Comparison of ENCODE assay signal across 8 cellular contexts in the genomic region with DNA sequence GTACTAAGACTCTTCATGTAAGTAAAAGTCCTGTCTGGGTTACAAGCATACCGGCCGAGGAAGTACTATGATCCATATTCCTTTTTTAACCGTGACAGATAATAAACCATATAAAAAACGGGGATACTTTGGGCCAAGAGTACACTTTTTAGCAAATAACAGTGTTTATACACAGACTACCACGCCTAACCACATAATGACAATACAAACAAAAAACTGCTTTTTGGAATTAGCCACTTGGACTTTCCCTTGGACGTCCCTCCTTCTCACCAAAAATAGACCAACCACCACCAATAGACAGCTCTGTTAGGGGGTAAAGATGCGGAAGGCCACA. TPM values are rescaled to one million over a fixed set of nuclear protein-coding genes. Genes with fewer than 3 reads are reported as not detected.
A peak's percentile ranks its signal among the peaks of the same experiment; 100 is the strongest.
DNase-seq lines count a peak whose midpoint lies in the region; ATAC-seq and TF ChIP-seq lines count a peak whose summit lies in the region.

No MANE protein-coding gene starts in this region.

- H3K4me3 Mint-ChIP-seq in activated CD4-positive, alpha-beta T cell treated with anti-CD3 and anti-CD28 coated beads for 36 hours = peak overlapping the region; percentile 88
- peak overlapping the region; percentile 99 for H3K4me3 Mint-ChIP-seq in activated naive CD8-positive, alpha-beta T cell treated with anti-CD3 and anti-CD28 coated beads for 36 hours

- H3K4me1 ChIP-seq in suprapubic skin = peaks cover 44% of the 10 kb centered on the region

- ATAC-seq in activated CD4-positive, alpha-beta T cell treated with anti-CD3 and anti-CD28 coated beads for 36 hours = no peak
- no peak for ATAC-seq in GM18519 (IDR thresholded peaks at IDR 0.05; ENCODE audit: low FRiP score, unreplicated experiment)

- H3K27me3 ChIP-seq in kidney epithelial cell (ENCODE audit: control insufficient read depth, insufficient read depth, low read length) (no peaks in the 10 kb centered on the region), suprapubic skin (peaks cover 26% of the 10 kb centered on the region)

- DNase-seq in activated CD4-positive, alpha-beta T cell treated with anti-CD3 and anti-CD28 coated beads for 36 hours = no peak
- DNase-seq in activated CD4-positive, alpha-beta T cell treated with anti-CD3 and anti-CD28 coated beads, Interleukin-2, amount 50 U/mL, for 1 hour = no peak
- no peak for DNase-seq in activated naive CD8-positive, alpha-beta T cell treated with anti-CD3 and anti-CD28 coated beads for 36 hours
- no peak for DNase-seq in kidney epithelial cell (ENCODE audit: low read depth)
- no peak for DNase-seq in suprapubic skin (ENCODE audit: low spot score in 2 of 2)
- no peak for DNase-seq in HPDE6-E6E7 (ENCODE audit: extremely low spot score)
- DNase-seq in germinal center (ENCODE audit: low spot score) = no peak

- H3K4me3 ChIP-seq in kidney epithelial cell (ENCODE audit: low read depth, low read length) = peak overlapping the region; percentile 94
- H3K4me3 ChIP-seq in suprapubic skin = peak overlapping the region; percentile 97

- H3K27me3 Mint-ChIP-seq in activated CD4-positive, alpha-beta T cell treated with anti-CD3 and anti-CD28 coated beads for 36 hours = peaks cover 6% of the 10 kb centered on the region
- H3K27me3 Mint-ChIP-seq in activated naive CD8-positive, alpha-beta T cell treated with anti-CD3 and anti-CD28 coated beads for 36 hours = peaks cover 3% of the 10 kb centered on the region

- H3K4me1 Mint-ChIP-seq in activated CD4-positive, alpha-beta T cell treated with anti-CD3 and anti-CD28 coated beads for 36 hours = peaks cover 36% of the 10 kb centered on the region
- peaks cover 23% of the 10 kb centered on the region for H3K4me1 Mint-ChIP-seq in activated naive CD8-positive, alpha-beta T cell treated with anti-CD3 and anti-CD28 coated beads for 36 hours

- no peaks in the 10 kb centered on the region for H3K36me3 ChIP-seq in kidney epithelial cell (ENCODE audit: control insufficient read depth, insufficient read depth, low read length)
- H3K36me3 ChIP-seq in suprapubic skin = no peaks in the 10 kb centered on the region

- no peak for TF ChIP-seq EP300 in suprapubic skin (IDR thresholded peaks at IDR 0.05)

- TF ChIP-seq CTCF in kidney epithelial cell (IDR thresholded peaks at IDR 0.05; ENCODE audit: insufficient read depth, low read length, poor library complexity, severe bottlenecking) (no peak), suprapubic skin (IDR thresholded peaks at IDR 0.05) (no peak)

- 18% methylated on average over 7 of the region's 7 CpGs for WGBS in suprapubic skin

- no peak for TF ChIP-seq POLR2A in suprapubic skin (IDR thresholded peaks at IDR 0.05)

- no peak overlapping the region for H3K27ac ChIP-seq in suprapubic skin

- POLR2A ChIA-PET in activated CD4-positive, alpha-beta T cell treated with anti-CD3 and anti-CD28 coated beads for 36 hours (lab: Charles Lee) = no interaction called here

- H3K9me3 ChIP-seq in suprapubic skin = no peaks in the 10 kb centered on the region

- no peaks in the 10 kb centered on the region for H3K9me3 Mint-ChIP-seq in activated CD4-positive, alpha-beta T cell treated with anti-CD3 and anti-CD28 coated beads for 36 hours (ENCODE audit: low read depth)
- H3K9me3 Mint-ChIP-seq in activated naive CD8-positive, alpha-beta T cell treated with anti-CD3 and anti-CD28 coated beads for 36 hours = peaks cover 3% of the 10 kb centered on the region

- CTCF ChIA-PET in activated CD4-positive, alpha-beta T cell treated with anti-CD3 and anti-CD28 coated beads for 36 hours (lab: Charles Lee) = interaction anchor here (0.8 to 1.6 kb wide), 2 partner anchors 10 to 972 kb away, joined by 3 to 5 read pairs; no protein-coding TSS in a partner anchor

- peak overlapping the region; percentile 93 for H3K27ac Mint-ChIP-seq in activated CD4-positive, alpha-beta T cell treated with anti-CD3 and anti-CD28 coated beads for 36 hours
- H3K27ac Mint-ChIP-seq in activated naive CD8-positive, alpha-beta T cell treated with anti-CD3 and anti-CD28 coated beads for 36 hours = peak overlapping the region; percentile 88

- peaks cover 13% of the 10 kb centered on the region for H3K36me3 Mint-ChIP-seq in activated CD4-positive, alpha-beta T cell treated with anti-CD3 and anti-CD28 coated beads for 36 hours (ENCODE audit: low read depth)
- H3K36me3 Mint-ChIP-seq in activated naive CD8-positive, alpha-beta T cell treated with anti-CD3 and anti-CD28 coated beads for 36 hours = peaks cover 15% of the 10 kb centered on the region

- intact Hi-C loops in activated CD4-positive, alpha-beta T cell treated with anti-CD3 and anti-CD28 coated beads for 36 hours (cut with DNase I, micrococcal nuclease) = no loop called here

RNA-seq across cellular contexts. Expression of gene MINDY3, which starts 0.8 kb away (rescaled TPM):
- 10 to 100 TPM; 11.5 to 12.8 TPM for total RNA-seq in activated CD4-positive, alpha-beta T cell treated with anti-CD3 and anti-CD28 coated beads for 36 hours
- 10 to 100 TPM; 17.7 to 18.0 TPM for total RNA-seq in activated naive CD8-positive, alpha-beta T cell treated with anti-CD3 and anti-CD28 coated beads for 36 hours
- total RNA-seq in kidney epithelial cell (19.4 and 22.2 TPM in 2 replicates), suprapubic skin (10 to 100 TPM; 18.9 to 37.8 (median 24.9) TPM)
